13 cellular contexts compared by ENCODE assay signal in genomic region chr20:62716198-62716940, GRCh38. TPM values are rescaled to one million over a fixed set of nuclear protein-coding genes. Genes with fewer than 3 reads are reported as not detected.
DNase-seq lines count a peak whose midpoint lies in the region; ATAC-seq and TF ChIP-seq lines count a peak whose summit lies in the region.
"Had no signal": no experiment of that assay in that cellular context is flagged by ENCODE, and none has a peak within 500 bp of the region (broad histone marks: within the 10 kb centered on the region; RNA-seq: fewer than 3 reads in every experiment).

No MANE protein-coding gene starts in this region.

- H3K27me3 ChIP-seq in rectal smooth muscle tissue (ENCODE audit: control insufficient read depth, insufficient read depth, low read length) = peaks cover 2% of the 10 kb centered on the region
- peaks cover 32% of the 10 kb centered on the region for H3K27me3 ChIP-seq in SJCRH30
- H3K27me3 ChIP-seq in osteoblast (ENCODE audit: insufficient read depth, low read length) = peaks cover 29% of the 10 kb centered on the region

- peak overlapping the region; percentile 68 for H3K27ac Mint-ChIP-seq in activated naive CD8-positive, alpha-beta T cell

- H3K4me1 ChIP-seq in rectal smooth muscle tissue (ENCODE audit: control insufficient read depth, insufficient read depth, low read length) (peaks cover 58% of the 10 kb centered on the region), SJCRH30 (no peaks in the 10 kb centered on the region), osteoblast (ENCODE audit: insufficient read depth, low read length) (no peaks in the 10 kb centered on the region)

- no peaks in the 10 kb centered on the region for H3K79me2 ChIP-seq in osteoblast (ENCODE audit: insufficient read depth, low read length)

- H3K9me3 ChIP-seq in SJCRH30 (replicated peaks) = peaks cover 5% of the 10 kb centered on the region
- H3K9me3 ChIP-seq in osteoblast (ENCODE audit: low read depth, low read length) = peaks cover under 1% of the 10 kb centered on the region

- DNase-seq in EL (peak; percentile 30), T-helper 9 cell (peak; percentile 20), SJCRH30 (no peak), osteoblast (ENCODE audit: insufficient read length, low spot score, missing footprints) (no peak)
- DNase-seq: naive B cell, NCI-H2227 treated with DMSO at 0.1 percent for 48 hours, T1000 had no signal

- no peak overlapping the region for H3K4me2 ChIP-seq in osteoblast (ENCODE audit: insufficient read depth, low read length)

- no peak for TF ChIP-seq CTCF in osteoblast (IDR thresholded peaks at IDR 0.05; ENCODE audit: extremely low read depth, low read depth, low read length)

- no peaks in the 10 kb centered on the region for H4K20me1 ChIP-seq in osteoblast (ENCODE audit: insufficient read depth, low read length)

- H3K27ac ChIP-seq in rectal smooth muscle tissue (ENCODE audit: low read depth, low read length) = peak overlapping the region; percentile 81
- H3K27ac ChIP-seq in SJCRH30 = no peak overlapping the region
- H3K27ac ChIP-seq in osteoblast (ENCODE audit: low read depth, low read length) = no peak overlapping the region

- peak overlapping the region; percentile 59 for H3K4me3 Mint-ChIP-seq in activated naive CD8-positive, alpha-beta T cell

- H3K4me1 Mint-ChIP-seq in activated naive CD8-positive, alpha-beta T cell (ENCODE audit: low read depth) = peaks cover 28% of the 10 kb centered on the region

- no peaks in the 10 kb centered on the region for H3K27me3 Mint-ChIP-seq in activated naive CD8-positive, alpha-beta T cell

- H3K9ac ChIP-seq in rectal smooth muscle tissue (ENCODE audit: low read length) = no peak overlapping the region

- no peak overlapping the region for H3K4me3 ChIP-seq in rectal smooth muscle tissue (ENCODE audit: low read length)
- no peak overlapping the region for H3K4me3 ChIP-seq in SJCRH30
- no peak overlapping the region for H3K4me3 ChIP-seq in osteoblast (ENCODE audit: insufficient read depth, low read length)
- H3K4me3 ChIP-seq: heart left ventricle had no signal

- H3K9me3 Mint-ChIP-seq in activated naive CD8-positive, alpha-beta T cell (ENCODE audit: low read depth) = peaks cover 7% of the 10 kb centered on the region

- H2AFZ ChIP-seq in osteoblast (ENCODE audit: low read length) = no peak overlapping the region

- H3K36me3 Mint-ChIP-seq in activated naive CD8-positive, alpha-beta T cell = peaks cover 8% of the 10 kb centered on the region

- H3K36me3 ChIP-seq in rectal smooth muscle tissue (ENCODE audit: control insufficient read depth, insufficient read depth, low read length) = no peaks in the 10 kb centered on the region
- no peaks in the 10 kb centered on the region for H3K36me3 ChIP-seq in SJCRH30
- no peaks in the 10 kb centered on the region for H3K36me3 ChIP-seq in osteoblast (ENCODE audit: insufficient read depth, low read length)
- H3K36me3 ChIP-seq: heart left ventricle had no signal

- ATAC-seq in GM21528 (IDR thresholded peaks at IDR 0.05; ENCODE audit: low FRiP score, unreplicated experiment) = no peak
- ATAC-seq in GM21447 (IDR thresholded peaks at IDR 0.05; ENCODE audit: unreplicated experiment) = no peak

RNA-seq across cellular contexts. Expression of gene NTSR1, which starts 7.7 kb away (rescaled TPM):
- 0.02 TPM in 1 of 2 replicates, not detected in the other for total RNA-seq in SJCRH30 (2014; rRNA removed; shearing (Covaris generic))
- not detected in 2 replicates for total RNA-seq in osteoblast
- total RNA-seq: chondrocyte had no signal

Comparison
In these comparisons a context has a peak if more than half of its experiments do, and no peak if none do; other contexts are left out.
1. DNase-seq: peak in EL (single experiment) and T-helper 9 cell (single experiment); none in SJCRH30 (0 of 2) and osteoblast (single experiment).